8 cellular contexts compared by ENCODE assay signal in the genomic region with DNA sequence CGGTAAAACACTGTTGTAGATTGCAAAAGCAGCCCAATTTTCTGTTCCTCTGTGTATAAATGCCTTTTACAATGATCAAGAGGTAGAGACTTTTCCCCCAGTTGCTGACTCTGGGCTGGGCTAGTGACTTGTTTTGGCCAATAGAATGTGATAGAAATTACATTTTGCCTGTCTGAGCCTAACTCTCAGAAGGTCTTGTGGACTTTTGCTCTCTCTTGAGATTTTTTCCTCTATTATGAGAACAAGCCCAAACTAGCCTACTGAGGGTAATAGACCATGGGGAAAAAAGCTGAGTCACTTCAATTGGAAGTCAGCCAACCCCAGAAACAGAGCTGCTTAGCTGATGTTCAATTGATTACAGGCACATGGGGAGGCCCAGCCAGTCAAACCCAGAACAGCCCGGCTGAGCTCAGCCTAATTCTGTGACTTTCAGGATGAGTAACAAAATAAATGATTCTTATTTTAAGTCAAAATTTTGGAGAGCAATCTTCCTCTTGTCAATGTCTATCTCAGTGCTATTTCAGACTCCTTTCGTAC.
A peak's percentile ranks its signal among the peaks of the same experiment; 100 is the strongest.
DNase-seq lines count a peak whose midpoint lies in the region; ATAC-seq and TF ChIP-seq lines count a peak whose summit lies in the region.

No MANE protein-coding gene starts in this region.

- peaks cover 15% of the 10 kb centered on the region for H3K9me3 ChIP-seq in left ventricle myocardium inferior (replicated peaks)

- H3K4me1 ChIP-seq in left ventricle myocardium inferior: peaks cover 18% of the 10 kb centered on the region

- peak overlapping the region; percentile 45 for H3K27ac Mint-ChIP-seq in activated CD4-positive, alpha-beta memory T cell treated with anti-CD3 and anti-CD28 coated beads, Interleukin-2, amount 10 ng/mL, durations not matched to agents 7 days and 5 days

- no peak overlapping the region for H3K4me3 Mint-ChIP-seq in activated CD4-positive, alpha-beta memory T cell treated with anti-CD3 and anti-CD28 coated beads, Interleukin-2, amount 10 ng/mL, durations not matched to agents 7 days and 5 days

- POLR2A ChIA-PET in activated CD4-positive, alpha-beta memory T cell treated with anti-CD3 and anti-CD28 coated beads, Interleukin-2, amount 10 ng/mL, durations not matched to agents 7 days and 5 days (lab: Charles Lee): no interaction called here

- no peaks in the 10 kb centered on the region for H3K36me3 ChIP-seq in left ventricle myocardium inferior

- no peaks in the 10 kb centered on the region for H3K27me3 ChIP-seq in left ventricle myocardium inferior (ENCODE audit: low read depth)

- H3K36me3 Mint-ChIP-seq in activated CD4-positive, alpha-beta memory T cell treated with anti-CD3 and anti-CD28 coated beads, Interleukin-2, amount 10 ng/mL, durations not matched to agents 7 days and 5 days (ENCODE audit: low read depth): peaks cover 19% of the 10 kb centered on the region

- intact Hi-C loops in left ventricle myocardium inferior (cut with micrococcal nuclease): no loop called here

- H3K27me3 Mint-ChIP-seq in activated CD4-positive, alpha-beta memory T cell treated with anti-CD3 and anti-CD28 coated beads, Interleukin-2, amount 10 ng/mL, durations not matched to agents 7 days and 5 days: no peaks in the 10 kb centered on the region

- no peak for TF ChIP-seq CTCF in left ventricle myocardium inferior (IDR thresholded peaks at IDR 0.05; ENCODE audit: borderline replicate concordance)

- ATAC-seq in GM18870 (IDR thresholded peaks at IDR 0.05; ENCODE audit: unreplicated experiment) (peak; percentile 96), HG02973 (IDR thresholded peaks at IDR 0.05; ENCODE audit: unreplicated experiment) (peak; percentile 97)

- H3K9me3 Mint-ChIP-seq in activated CD4-positive, alpha-beta memory T cell treated with anti-CD3 and anti-CD28 coated beads, Interleukin-2, amount 10 ng/mL, durations not matched to agents 7 days and 5 days: peaks cover 26% of the 10 kb centered on the region

- CTCF ChIA-PET in activated CD4-positive, alpha-beta memory T cell treated with anti-CD3 and anti-CD28 coated beads, Interleukin-2, amount 10 ng/mL, durations not matched to agents 7 days and 5 days (lab: Charles Lee): no interaction called here

- H3K4me3 ChIP-seq in left ventricle myocardium inferior: no peak overlapping the region

- peak overlapping the region; percentile 70 for H3K27ac ChIP-seq in left ventricle myocardium inferior (replicated peaks)

- DNase-seq in COLO668 (lab: John Stamatoyannopoulos, UW; ENCODE audit: unreplicated experiment): peak; percentile 90
- peak; percentile 95 for DNase-seq in NCI-H1436 (lab: John Stamatoyannopoulos, UW)
- peak; percentile 52 for DNase-seq in activated CD4-positive, alpha-beta memory T cell treated with anti-CD3 and anti-CD28 coated beads, Interleukin-2, amount 10 ng/mL, durations not matched to agents 7 days and 5 days
- peak; percentile 31 for DNase-seq in left ventricle myocardium inferior
- DNase-seq in stimulated activated CD4-positive, alpha-beta T cell treated with anti-CD3 and anti-CD28 coated beads, Interleukin-4, amount 100 ng/mL, for 24 hours: peak; percentile 8
- no peak for DNase-seq in cerebellar cortex (ENCODE audit: low spot score)

- peaks cover 29% of the 10 kb centered on the region for H3K4me1 Mint-ChIP-seq in activated CD4-positive, alpha-beta memory T cell treated with anti-CD3 and anti-CD28 coated beads, Interleukin-2, amount 10 ng/mL, durations not matched to agents 7 days and 5 days
